In the genomic region with DNA sequence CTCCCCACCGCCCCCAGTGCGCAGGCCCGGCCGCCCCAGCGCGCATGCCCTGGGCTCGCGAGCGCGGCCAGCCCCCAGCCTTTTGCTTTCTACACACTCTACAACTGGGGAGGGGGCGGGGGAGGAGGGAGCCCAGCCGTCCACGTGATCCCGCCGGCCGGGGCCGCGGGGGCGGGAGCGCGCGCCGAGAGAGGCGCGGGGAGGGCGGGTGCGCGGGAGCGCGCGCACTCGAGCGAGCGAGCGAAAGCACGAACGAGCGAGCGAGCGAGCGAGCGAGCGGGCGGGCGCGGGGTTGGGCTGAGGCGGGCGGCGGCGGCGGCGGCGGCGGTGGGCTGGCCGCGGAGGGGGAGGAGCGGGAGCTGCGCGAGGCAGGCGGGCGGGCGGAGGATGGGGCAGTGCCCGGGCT, we compare ENCODE assay signal across 8 cellular contexts. TPM values are rescaled to one million over a fixed set of nuclear protein-coding genes. Genes with fewer than 3 reads are reported as not detected.
DNase-seq lines count a peak whose midpoint lies in the region; ATAC-seq and TF ChIP-seq lines count a peak whose summit lies in the region.

A gene (plus strand): TSS at position 395 of the 406 bp plus-strand sequence. CDS start 1,179 bp downstream, outside the sequence.

- peak within 1 kb of the TSS; percentile 98 for H3K27ac Mint-ChIP-seq in mesothelial cell of epicardium

- peaks cover 7% of the 10 kb centered on the region for H3K27me3 Mint-ChIP-seq in mesothelial cell of epicardium (ENCODE audit: low read depth)

- H3K36me3 Mint-ChIP-seq in mesothelial cell of epicardium, result no peaks in the 10 kb centered on the region

- TF ChIP-seq CTCF in epithelial cell of proximal tubule (conservative IDR thresholded peaks at IDR 0.05; ENCODE audit: low read depth, low read length) (no peak), mesothelial cell of epicardium (IDR thresholded peaks at IDR 0.05; ENCODE audit: unreplicated experiment) (no peak)

- ATAC-seq in activated CD4-positive, CD25-positive, alpha-beta regulatory T cell treated with anti-CD3 and anti-CD28 coated beads, Interleukin-2, amount 50 U/mL, for 24 hours, result peak; percentile 41 to 44
- peak; percentile 48 for ATAC-seq in HG03064 (IDR thresholded peaks at IDR 0.05; ENCODE audit: low read depth, unreplicated experiment)

- peak within 1 kb of the TSS; percentile 74 for H3K4me3 ChIP-seq in epithelial cell of proximal tubule (ENCODE audit: low read depth, low read length)

- H3K9me3 Mint-ChIP-seq in mesothelial cell of epicardium, result no peaks in the 10 kb centered on the region

- H3K4me3 Mint-ChIP-seq in mesothelial cell of epicardium, result peak within 1 kb of the TSS; percentile 70

- peaks cover 9% of the 10 kb centered on the region for H3K4me1 Mint-ChIP-seq in mesothelial cell of epicardium

- DNase-seq in activated CD4-positive, CD25-positive, alpha-beta regulatory T cell treated with anti-CD3 and anti-CD28 coated beads, Interleukin-2, amount 50 U/mL, for 72 hours, result no peak
- DNase-seq in NCI-H345 treated with DMSO at 0.1 percent for 48 hours (lab: John Stamatoyannopoulos, UW; ENCODE audit: unreplicated experiment) (peak; percentile 52), epithelial cell of proximal tubule (ENCODE audit: low read depth) (no peak), mesothelial cell of epicardium (ENCODE audit: low spot score in 2 of 2, unreplicated experiment in 2 of 2) (peak; percentile 88 to 90)
- peak; percentile 66 for DNase-seq in activated CD8-positive, alpha-beta memory T cell treated with anti-CD3 and anti-CD28 coated beads, Interleukin-2, amount 50 U/mL, for 48 hours
- peak; percentile 47 for DNase-seq in stimulated activated CD8-positive, alpha-beta memory T cell treated with anti-CD3 and anti-CD28 coated beads, Interleukin-4, amount 100 ng/mL, for 48 hours

RNA-seq across cellular contexts. Expression of the gene that starts here (rescaled TPM):
- total RNA-seq in epithelial cell of proximal tubule, result 7.3 and 10.0 TPM in 2 replicates
- 116 to 135 TPM (median 122 TPM) in 3 replicates for total RNA-seq in mesothelial cell of epicardium

Comparison
In these comparisons a context has a peak if more than half of its experiments do, and no peak if none do; other contexts are left out.
1. RNA of the gene that starts here (total RNA-seq): 116 to 135 TPM in mesothelial cell of epicardium; 7.3 to 10.0 TPM in epithelial cell of proximal tubule; every median in the first group is over 10 times any median in the second.
2. DNase-seq: peak in NCI-H345 treated with DMSO at 0.1 percent for 48 hours (single experiment), activated CD8-positive, alpha-beta memory T cell treated with anti-CD3 and anti-CD28 coated beads, Interleukin-2, amount 50 U/mL, for 48 hours (single experiment), mesothelial cell of epicardium (2 of 2) and stimulated activated CD8-positive, alpha-beta memory T cell treated with anti-CD3 and anti-CD28 coated beads, Interleukin-4, amount 100 ng/mL, for 48 hours (single experiment); none in activated CD4-positive, CD25-positive, alpha-beta regulatory T cell treated with anti-CD3 and anti-CD28 coated beads, Interleukin-2, amount 50 U/mL, for 72 hours (single experiment) and epithelial cell of proximal tubule (single experiment).